ENCODE assay signal across 9 cellular contexts in the genomic region with DNA sequence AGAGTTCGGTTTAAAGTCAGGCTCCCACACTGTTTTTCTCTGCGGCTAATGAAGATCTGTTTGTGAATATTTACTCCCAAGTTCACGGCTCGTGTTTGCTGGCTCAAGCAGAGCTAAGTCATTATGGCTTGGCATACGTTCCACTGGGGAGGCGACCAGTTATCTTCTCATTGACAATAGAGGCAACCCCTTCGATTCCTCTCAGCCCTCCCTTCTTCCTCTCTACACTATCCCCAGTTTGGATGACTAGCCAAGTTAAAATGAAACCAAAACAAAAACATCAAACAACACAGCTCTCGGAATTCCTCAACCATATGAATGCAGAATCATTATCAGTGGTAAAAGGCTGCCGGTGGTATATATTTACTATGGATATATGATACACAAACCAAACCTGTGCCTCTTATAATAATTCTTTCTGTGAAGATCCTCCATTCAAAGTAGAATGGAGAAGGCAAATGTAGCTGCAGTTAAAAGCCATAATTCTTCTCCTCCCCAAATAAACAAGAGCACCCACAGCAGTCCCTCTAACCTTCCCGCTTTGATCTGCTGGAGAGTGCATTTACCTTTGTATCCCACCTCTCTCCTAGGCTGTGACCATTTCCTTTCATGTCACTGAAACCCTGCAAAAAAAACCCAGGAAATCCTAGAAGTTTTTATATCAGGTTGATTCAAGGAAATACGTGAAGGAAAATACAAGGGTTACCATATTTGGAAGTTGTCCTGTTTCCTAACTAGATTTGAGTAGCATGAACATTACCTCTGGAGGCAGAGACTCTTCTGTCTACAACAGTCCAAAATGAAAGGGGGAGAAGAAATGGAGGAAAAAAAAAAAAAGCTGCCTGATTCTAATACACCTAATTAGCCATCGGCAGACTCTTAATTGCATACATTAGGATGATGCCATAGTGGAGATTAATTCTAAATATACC.
DNase-seq lines count a peak whose midpoint lies in the region; ATAC-seq and TF ChIP-seq lines count a peak whose summit lies in the region.
"Had no signal": no experiment of that assay in that cellular context is flagged by ENCODE, and none has a peak within 500 bp of the region (broad histone marks: within the 10 kb centered on the region; RNA-seq: fewer than 3 reads in every experiment).

No MANE protein-coding gene starts in this region.

- peak overlapping the region; percentile 41 for H3K4me3 ChIP-seq in BJ (ENCODE audit: low read depth, low read length)
- peak overlapping the region; percentile 14 to 48 (median 39) for H3K4me3 ChIP-seq in upper lobe of left lung

- H3K4me1 Mint-ChIP-seq in activated T-helper 1 cell treated with anti-CD3 and anti-CD28 coated beads, Interleukin-12 subunit alpha, Interleukin-12 subunit beta, Interleukin-2, Interleukin-4 antibody, amounts not matched to agents 30 ng/mL and 10 ng/mL and 1 ng/mL, durations not matched to agents 14 hours and 24 hours and 36 hours (ENCODE audit: low read depth), result no peaks in the 10 kb centered on the region

- H3K27ac Mint-ChIP-seq in activated T-helper 1 cell treated with anti-CD3 and anti-CD28 coated beads, Interleukin-12 subunit alpha, Interleukin-12 subunit beta, Interleukin-2, Interleukin-4 antibody, amounts not matched to agents 30 ng/mL and 10 ng/mL and 1 ng/mL, durations not matched to agents 14 hours and 24 hours and 36 hours, result no peak overlapping the region

- H3K4me3 Mint-ChIP-seq in activated T-helper 1 cell treated with anti-CD3 and anti-CD28 coated beads, Interleukin-12 subunit alpha, Interleukin-12 subunit beta, Interleukin-2, Interleukin-4 antibody, amounts not matched to agents 30 ng/mL and 10 ng/mL and 1 ng/mL, durations not matched to agents 14 hours and 24 hours and 36 hours, result peak overlapping the region; percentile 38

- no peaks in the 10 kb centered on the region for H3K27me3 Mint-ChIP-seq in activated T-helper 1 cell treated with anti-CD3 and anti-CD28 coated beads, Interleukin-12 subunit alpha, Interleukin-12 subunit beta, Interleukin-2, Interleukin-4 antibody, amounts not matched to agents 30 ng/mL and 10 ng/mL and 1 ng/mL, durations not matched to agents 14 hours and 24 hours and 36 hours (ENCODE audit: insufficient read depth)

- no peak for TF ChIP-seq POLR2A in upper lobe of left lung (IDR thresholded peaks at IDR 0.05)

- no peak for TF ChIP-seq EP300 in upper lobe of left lung (IDR thresholded peaks at IDR 0.05)

- peaks cover 0 to 8% (median 4%) of the 10 kb centered on the region in 4 donors for H3K4me1 ChIP-seq in upper lobe of left lung

- no peak for DNase-seq in BJ (ENCODE audit: low read depth)
- DNase-seq in HUDEP-2 (lab: John Stamatoyannopoulos, UW; ENCODE audit: unreplicated experiment in 76 of 76), result peak in 75 of 76 experiments; percentile 9 to 94 (median 78)
- DNase-seq in activated T-helper 1 cell treated with anti-CD3 and anti-CD28 coated beads, Interleukin-12 subunit alpha, Interleukin-12 subunit beta, Interleukin-2, Interleukin-4 antibody, amounts not matched to agents 30 ng/mL and 10 ng/mL and 1 ng/mL, durations not matched to agents 14 hours and 24 hours and 36 hours (ENCODE audit: low spot score), result no peak
- peak; percentile 40 for DNase-seq in kidney tubule cell (ENCODE audit: low spot score)
- no peak for DNase-seq in upper lobe of left lung
- DNase-seq in islet precursor cell, result no peak
- no peak for DNase-seq in HT-29 (ENCODE audit: low spot score)

- no peaks in the 10 kb centered on the region for H3K36me3 Mint-ChIP-seq in activated T-helper 1 cell treated with anti-CD3 and anti-CD28 coated beads, Interleukin-12 subunit alpha, Interleukin-12 subunit beta, Interleukin-2, Interleukin-4 antibody, amounts not matched to agents 30 ng/mL and 10 ng/mL and 1 ng/mL, durations not matched to agents 14 hours and 24 hours and 36 hours (ENCODE audit: low read depth)

- no peaks in the 10 kb centered on the region for H3K36me3 ChIP-seq in BJ (ENCODE audit: control insufficient read depth, insufficient read depth, low read length)
- H3K36me3 ChIP-seq in upper lobe of left lung, result no peaks in the 10 kb centered on the region

- ATAC-seq in GM19467 (IDR thresholded peaks at IDR 0.05; ENCODE audit: unreplicated experiment) (peak; percentile 67), upper lobe of left lung (ENCODE audit: low FRiP score in 2 of 2) (peak in 1 of 2 donors; percentile 72)

- WGBS in upper lobe of left lung, 2 donors, result 33 to 38% methylated on average over 12 of the region's 12 CpGs

- peaks cover 5% of the 10 kb centered on the region for H3K9me3 Mint-ChIP-seq in activated T-helper 1 cell treated with anti-CD3 and anti-CD28 coated beads, Interleukin-12 subunit alpha, Interleukin-12 subunit beta, Interleukin-2, Interleukin-4 antibody, amounts not matched to agents 30 ng/mL and 10 ng/mL and 1 ng/mL, durations not matched to agents 14 hours and 24 hours and 36 hours

- H3K27me3 ChIP-seq in BJ (ENCODE audit: control insufficient read depth, insufficient read depth, low read length) (no peaks in the 10 kb centered on the region), upper lobe of left lung (no peaks in the 10 kb centered on the region)

- no peaks in the 10 kb centered on the region for H3K9me3 ChIP-seq in upper lobe of left lung

- TF ChIP-seq CTCF in BJ (IDR thresholded peaks at IDR 0.05; ENCODE audit: insufficient read depth, low read depth, low read length) (no peak), upper lobe of left lung (IDR thresholded peaks at IDR 0.05) (no peak)

- intact Hi-C loops in activated T-helper 1 cell treated with anti-CD3 and anti-CD28 coated beads, Interleukin-12 subunit alpha, Interleukin-12 subunit beta, Interleukin-2, Interleukin-4 antibody, amounts not matched to agents 30 ng/mL and 10 ng/mL and 1 ng/mL, durations not matched to agents 14 hours and 24 hours and 36 hours (cut with micrococcal nuclease), result no loop called here

- CTCF ChIA-PET in BJ (lab: Yijun Ruan, JAX), result no interaction called here

- POLR2A ChIA-PET in BJ (lab: Charles Lee), result no interaction called here

- H3K27ac ChIP-seq in upper lobe of left lung, result peak overlapping the region in 3 of 4 donors; percentile 3 to 63 (median 60)
- H3K27ac ChIP-seq: HL-60 had no signal

Comparison
In these comparisons a context has a peak if more than half of its experiments do, and no peak if none do; other contexts are left out.
1. DNase-seq: peak in HUDEP-2 (75 of 76) and kidney tubule cell (single experiment); none in BJ (single experiment), activated T-helper 1 cell treated with anti-CD3 and anti-CD28 coated beads, Interleukin-12 subunit alpha, Interleukin-12 subunit beta, Interleukin-2, Interleukin-4 antibody, amounts not matched to agents 30 ng/mL and 10 ng/mL and 1 ng/mL, durations not matched to agents 14 hours and 24 hours and 36 hours (single experiment), upper lobe of left lung (0 of 2), islet precursor cell (single experiment) and HT-29 (single experiment).